In genomic region chr11:74276581-74276980, GRCh38 we compare ENCODE assay signal across 28 cellular contexts. TPM values are rescaled to one million over a fixed set of nuclear protein-coding genes. Genes with fewer than 3 reads are reported as not detected.
DNase-seq lines count a peak whose midpoint lies in the region; ATAC-seq and TF ChIP-seq lines count a peak whose summit lies in the region.
"Had no signal": no experiment of that assay in that cellular context is flagged by ENCODE, and none has a peak within 500 bp of the region (broad histone marks: within the 10 kb centered on the region; RNA-seq: fewer than 3 reads in every experiment).

No MANE protein-coding gene starts in this region.

- H3K4me1 ChIP-seq in GM23338 (ENCODE audit: insufficient read depth): no peaks in the 10 kb centered on the region
- no peaks in the 10 kb centered on the region for H3K4me1 ChIP-seq in OCI-LY7 (ENCODE audit: insufficient read depth, low read length, poor library complexity, severe bottlenecking)
- H3K4me1 ChIP-seq: stomach, transverse colon had no signal

- no peaks in the 10 kb centered on the region; the same call in 1 of the 2 replicates for H3K9me3 ChIP-seq in AG04450 (ENCODE audit: control insufficient read depth, insufficient read depth, low read length)
- H3K9me3 ChIP-seq in OCI-LY7 (ENCODE audit: low read length): no peaks in the 10 kb centered on the region
- H3K9me3 ChIP-seq: stomach, transverse colon had no signal

- no peak overlapping the region for H3K4me3 ChIP-seq in AG04450 (ENCODE audit: low read depth, low read length)
- H3K4me3 ChIP-seq in GM23338: no peak overlapping the region
- H3K4me3 ChIP-seq in brain microvascular endothelial cell (ENCODE audit: low read depth, low read length): no peak overlapping the region
- no peak overlapping the region for H3K4me3 ChIP-seq in OCI-LY7 (ENCODE audit: low read depth, low read length, poor library complexity, severe bottlenecking)
- H3K4me3 ChIP-seq in H7 (ENCODE audit: insufficient read depth, low read depth, low read length): no peak overlapping the region
- H3K4me3 ChIP-seq: stomach, transverse colon had no signal

- H3K27ac ChIP-seq in AG04450 (ENCODE audit: low read depth, low read length) (peak overlapping the region; percentile 31), GM23338 (ENCODE audit: low read depth) (no peak overlapping the region), brain microvascular endothelial cell (peak overlapping the region; percentile 90), OCI-LY7 (ENCODE audit: low read depth, low read length, poor library complexity, severe bottlenecking) (no peak overlapping the region)
- H3K27ac ChIP-seq: KMS-11, stomach, transverse colon had no signal

- H3K36me3 ChIP-seq in GM23338 (ENCODE audit: insufficient read depth) (no peaks in the 10 kb centered on the region), brain microvascular endothelial cell (replicated peaks) (no peaks in the 10 kb centered on the region), OCI-LY7 (ENCODE audit: insufficient read depth, low read length) (no peaks in the 10 kb centered on the region), H7 (replicated peaks; ENCODE audit: control insufficient read depth, insufficient read depth, low read length) (no peaks in the 10 kb centered on the region)
- H3K36me3 ChIP-seq: stomach, transverse colon had no signal

- TF ChIP-seq CTCF in AG04450 (IDR thresholded peaks at IDR 0.05; ENCODE audit: low read depth, low read length) (no peak), GM23338 (conservative IDR thresholded peaks at IDR 0.05; ENCODE audit: low read depth in 2 of 2) (no peak), brain microvascular endothelial cell (IDR thresholded peaks at IDR 0.05; ENCODE audit: low read depth, low read length, missing control alignments) (no peak), OCI-LY7 (conservative IDR thresholded peaks at IDR 0.05; ENCODE audit: low read length) (no peak), MCF 10A (IDR thresholded peaks at IDR 0.05; ENCODE audit: unreplicated experiment) (no peak)

- intact Hi-C loops in OCI-LY7 (cut with micrococcal nuclease; ENCODE audit: unreplicated experiment): no loop called here
- intact Hi-C loops in MCF 10A (cut with micrococcal nuclease): no loop called here

- in situ Hi-C loops in brain microvascular endothelial cell (cut with HindIII; ENCODE audit: low pct_ligation_motif_present, low sequenced_read_pairs): no loop called here

- ATAC-seq in GM23338: no peak
- ATAC-seq: left cardiac atrium; naive thymus-derived CD8-positive, alpha-beta T cell had no signal

- H3F3A ChIP-seq in GM23338 (replicated peaks; ENCODE audit: low read depth): no peaks in the 10 kb centered on the region

- H4K20me1 ChIP-seq in GM23338 (replicated peaks; ENCODE audit: insufficient read depth): no peaks in the 10 kb centered on the region
- H4K20me1 ChIP-seq in OCI-LY7 (ENCODE audit: insufficient read depth, low read length): no peaks in the 10 kb centered on the region

- DNase-seq in AG04450 (ENCODE audit: low read depth, low spot score) (no peak), GM23338 (ENCODE audit: low spot score) (no peak), brain microvascular endothelial cell (peak; percentile 43), kidney tubule cell (ENCODE audit: low spot score) (peak; percentile 48), OCI-LY7 (ENCODE audit: low spot score) (no peak), H7 (no peak), anterior cingulate cortex (lab: John Stamatoyannopoulos, UW) (no peak), MCF 10A (ENCODE audit: unreplicated experiment) (no peak)
- DNase-seq: activated CD8-positive, alpha-beta memory T cell treated with anti-CD3 and anti-CD28 coated beads for 24 hours; activated T-cell treated with anti-CD3 and anti-CD28 coated beads, Interleukin-2, amount 50 U/mL, for 24 hours; amygdala; CD4-positive, CD25-positive, alpha-beta regulatory T cell; cerebellar nuclear complex; DMS 273 treated with DMSO at 0.1 percent for 48 hours; effector CD4-positive, alpha-beta T cell; GF-D8; H9; left cardiac atrium; naive thymus-derived CD8-positive, alpha-beta T cell; NCI-H1930; NCI-H2227 treated with DMSO at 0.1 percent for 48 hours; NCI-H748 treated with DMSO at 0.1 percent for 48 hours; retina; stomach; transverse colon had no signal

- CTCF ChIA-PET in AG04450 (lab: Charles Lee): interaction anchor here (0.6 to 3.0 kb wide), 2 partner anchors 21 to 23 kb away, joined by 5 to 13 read pairs; no protein-coding TSS in a partner anchor
- CTCF ChIA-PET in OCI-LY7 (lab: Charles Lee; ENCODE audit: unreplicated experiment): no interaction called here
- CTCF ChIA-PET in MCF 10A (lab: Yijun Ruan, JAX): interaction anchor here (1.0 kb wide), 1 partner anchor 106 kb away, joined by 3 read pairs; no protein-coding TSS in a partner anchor

- BruUV-seq in OCI-LY7 (replicated peaks; lab: Mats Ljungman, UMichigan) (no TSS peak), MCF 10A (replicated peaks; lab: Mats Ljungman, UMichigan) (no TSS peak)

- H3K27ac Mint-ChIP-seq in GM23338 (no peak overlapping the region), MCF 10A (ENCODE audit: low read depth, unreplicated experiment) (no peak overlapping the region)
- H3K27ac Mint-ChIP-seq: activated T-cell treated with anti-CD3 and anti-CD28 coated beads, Interleukin-2, amount 50 U/mL, for 24 hours; CD4-positive, CD25-positive, alpha-beta regulatory T cell; H9; memory B cell; naive thymus-derived CD8-positive, alpha-beta T cell had no signal

- H3K27me3 ChIP-seq in AG04450 (ENCODE audit: control insufficient read depth, insufficient read depth, low read length): no peaks in the 10 kb centered on the region
- H3K27me3 ChIP-seq in GM23338 (ENCODE audit: insufficient read depth): no peaks in the 10 kb centered on the region
- H3K27me3 ChIP-seq in brain microvascular endothelial cell (replicated peaks): no peaks in the 10 kb centered on the region
- no peaks in the 10 kb centered on the region for H3K27me3 ChIP-seq in H7 (ENCODE audit: control insufficient read depth, insufficient read depth, low read length)
- H3K27me3 ChIP-seq: stomach, transverse colon had no signal

- H3K79me2 ChIP-seq in GM23338 (replicated peaks; ENCODE audit: insufficient read depth): no peaks in the 10 kb centered on the region
- H3K79me2 ChIP-seq in OCI-LY7 (ENCODE audit: insufficient read depth, low read depth, low read length): no peaks in the 10 kb centered on the region

- H3K9me3 Mint-ChIP-seq in GM23338: no peaks in the 10 kb centered on the region
- H3K9me3 Mint-ChIP-seq in MCF 10A (ENCODE audit: unreplicated experiment): no peaks in the 10 kb centered on the region
- H3K9me3 Mint-ChIP-seq: activated T-cell treated with anti-CD3 and anti-CD28 coated beads, Interleukin-2, amount 50 U/mL, for 24 hours; H9; memory B cell; naive thymus-derived CD8-positive, alpha-beta T cell had no signal

- H3K27me3 Mint-ChIP-seq in GM23338 (ENCODE audit: insufficient read depth, low read depth, poor library complexity): no peaks in the 10 kb centered on the region
- H3K27me3 Mint-ChIP-seq in MCF 10A (ENCODE audit: insufficient read depth, unreplicated experiment): no peaks in the 10 kb centered on the region

- H3K9me2 ChIP-seq in GM23338 (ENCODE audit: insufficient read depth) (no peaks in the 10 kb centered on the region), OCI-LY7 (ENCODE audit: insufficient read depth, low read length) (no peaks in the 10 kb centered on the region)

- H3K4me1 Mint-ChIP-seq in GM23338: no peaks in the 10 kb centered on the region
- peaks cover 20% of the 10 kb centered on the region for H3K4me1 Mint-ChIP-seq in MCF 10A (ENCODE audit: insufficient read depth, unreplicated experiment)
- H3K4me1 Mint-ChIP-seq: CD4-positive, CD25-positive, alpha-beta regulatory T cell; H9; memory B cell; naive thymus-derived CD8-positive, alpha-beta T cell had no signal

- POLR2A ChIA-PET in AG04450 (lab: Yijun Ruan, JAX) (no interaction called here), OCI-LY7 (lab: Charles Lee) (no interaction called here), MCF 10A (lab: Yijun Ruan, JAX) (no interaction called here)

- H2AFZ ChIP-seq in GM23338: 0 out of 2 replicates have a peak overlapping the region, but pooled peaks have one; percentile 63
- H2AFZ ChIP-seq in OCI-LY7 (ENCODE audit: low read length): no peak overlapping the region

- H3K36me3 Mint-ChIP-seq in GM23338 (ENCODE audit: low read depth): no peaks in the 10 kb centered on the region
- H3K36me3 Mint-ChIP-seq in MCF 10A (ENCODE audit: insufficient read depth, unreplicated experiment): no peaks in the 10 kb centered on the region
- H3K36me3 Mint-ChIP-seq: CD4-positive, CD25-positive, alpha-beta regulatory T cell; memory B cell had no signal

- H3K4me2 ChIP-seq in GM23338 (no peak overlapping the region), OCI-LY7 (ENCODE audit: low read length) (no peak overlapping the region)
- H3K4me2 ChIP-seq: KMS-11 had no signal

- H3K4me3 Mint-ChIP-seq in GM23338 (no peak overlapping the region), MCF 10A (ENCODE audit: unreplicated experiment) (no peak overlapping the region)
- H3K4me3 Mint-ChIP-seq: activated T-cell treated with anti-CD3 and anti-CD28 coated beads, Interleukin-2, amount 50 U/mL, for 24 hours; CD4-positive, CD25-positive, alpha-beta regulatory T cell; H9; memory B cell; naive thymus-derived CD8-positive, alpha-beta T cell had no signal

RNA-seq across cellular contexts. Expression of gene P4HA3, which starts 34.9 kb away (rescaled TPM):
- polyA plus RNA-seq in AG04450 (2011; rRNA removed): 8.5 and 10.7 TPM in 2 replicates
- polyA minus RNA-seq in AG04450 (2011; rRNA and poly(A)+ RNA removed): 3.1 and 4.0 TPM in 2 replicates
- total RNA-seq in GM23338 (2014; rRNA removed; shearing (Covaris generic)): 0.12 TPM in 1 of 2 replicates, not detected in the other
- 0.08 TPM in 1 of 2 replicates, not detected in the other for polyA plus RNA-seq in GM23338 (2016; fragmentation: Nextera tagmentation; extraction: Ambion mirVana)
- not detected in 2 replicates for total RNA-seq in OCI-LY7 (2014; rRNA removed; shearing (Covaris generic))
- not detected in 2 replicates for total RNA-seq in OCI-LY7 (2022)
- 0.14 TPM in 1 of 2 replicates, not detected in the other for total RNA-seq in H7 (2014; rRNA removed; shearing (Covaris generic))
- total RNA-seq in MCF 10A (2022): 0.15 and 0.93 TPM in 2 replicates
- total RNA-seq: CD4-positive, CD25-positive, alpha-beta regulatory T cell; H9; HT-29; naive thymus-derived CD8-positive, alpha-beta T cell had no signal
- polyA plus RNA-seq: CD4-positive, CD25-positive, alpha-beta regulatory T cell; naive thymus-derived CD8-positive, alpha-beta T cell had no signal

Comparison
In these comparisons a context has a peak if more than half of its experiments do, and no peak if none do; other contexts are left out.
1. DNase-seq: peak in brain microvascular endothelial cell (single experiment) and kidney tubule cell (single experiment); none in AG04450 (single experiment), GM23338 (single experiment), OCI-LY7 (single experiment), H7 (single experiment), anterior cingulate cortex (0 of 58) and MCF 10A (single experiment).
2. H3K27ac ChIP-seq: peak in AG04450 (single experiment) and brain microvascular endothelial cell (single experiment); none in GM23338 (single experiment) and OCI-LY7 (single experiment).